In genomic region chr3:39401983-39402382, GRCh38 we compare ENCODE assay signal across 1 cellular context.
TF ChIP-seq lines count a peak whose summit lies in the region.

No MANE protein-coding gene starts in this region.

TF ChIP-seq in H1, 55 proteins besides CTCF, POLR2A, EP300 and RAD21:
- TF ChIP-seq NANOG (IDR thresholded peaks at IDR 0.05; ENCODE audit: insufficient read depth, low read depth, low read length, poor library complexity, severe bottlenecking) (no peak), HDAC6 (IDR thresholded peaks at IDR 0.05; ENCODE audit: low read depth, low read length) (no peak), ZNF274 (IDR thresholded peaks at IDR 0.05; ENCODE audit: borderline replicate concordance, extremely low read depth, low read length) (no peak), KDM5A (IDR thresholded peaks at IDR 0.05; ENCODE audit: low read length) (no peak), CHD1 (IDR thresholded peaks at IDR 0.05; ENCODE audit: low read depth, low read length) (no peak), POLR2AphosphoS5 (IDR thresholded peaks at IDR 0.05; ENCODE audit: low read depth, low read length) (no peak), FOSL1 (IDR thresholded peaks at IDR 0.05; ENCODE audit: insufficient read depth, low read depth, low read length) (no peak), SIN3A (conservative IDR thresholded peaks at IDR 0.05 in 1 of 2, IDR thresholded peaks at IDR 0.05 in 1 of 2; ENCODE audit: low read depth in 1 of 2, low read length in 2 of 2) (no peak), BRCA1 (IDR thresholded peaks at IDR 0.05; ENCODE audit: low read depth, low read length) (no peak), CHD2 (IDR thresholded peaks at IDR 0.05; ENCODE audit: low read length) (no peak), SRF (IDR thresholded peaks at IDR 0.05; ENCODE audit: low read depth, low read length) (no peak), ATF3 (IDR thresholded peaks at IDR 0.05; ENCODE audit: insufficient read depth, low read depth, low read length) (no peak), MAFK (IDR thresholded peaks at IDR 0.05; ENCODE audit: low read depth, low read length) (no peak), TAF7 (optimal IDR thresholded peaks at IDR 0.05; ENCODE audit: borderline replicate concordance, low read depth, low read length) (no peak), SP1 (IDR thresholded peaks at IDR 0.05; ENCODE audit: low read depth, low read length) (no peak), JUN (IDR thresholded peaks at IDR 0.05; ENCODE audit: low read depth, low read length) (no peak), CREB1 (IDR thresholded peaks at IDR 0.05) (no peak)
